Comparison of ENCODE assay signal across 8 cellular contexts in the genomic region with DNA sequence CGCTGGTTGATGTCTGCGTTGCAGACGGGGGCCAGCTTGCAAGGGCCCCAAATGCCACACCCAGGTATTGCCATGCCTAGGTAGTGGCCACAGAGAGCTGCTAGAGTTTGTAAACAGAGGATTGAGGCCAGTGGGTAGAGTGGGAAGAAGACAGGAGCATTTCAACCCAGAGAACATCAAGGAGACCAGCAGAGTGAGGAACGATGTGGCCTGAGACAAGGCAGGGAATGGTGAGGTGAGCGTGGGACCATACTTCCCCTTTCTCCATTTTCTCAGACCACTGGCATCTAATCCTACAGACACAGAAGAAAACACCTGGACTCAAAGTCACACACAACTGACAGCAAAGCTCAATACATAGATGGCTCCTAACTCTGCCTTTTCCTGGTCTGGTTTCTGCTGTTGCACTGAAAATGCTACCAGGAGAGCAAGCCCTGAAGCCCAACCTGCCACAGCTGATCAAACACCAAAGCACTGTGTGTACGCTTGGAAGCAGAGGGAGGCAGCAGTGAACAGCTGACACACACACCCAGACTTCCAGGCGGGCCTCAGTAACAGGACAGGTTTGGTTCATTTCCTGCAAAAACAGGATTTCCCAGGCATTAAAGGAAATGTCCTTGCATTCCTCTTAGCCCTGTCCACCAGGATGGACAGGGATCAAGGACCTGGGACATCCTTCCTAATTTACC. TPM values are rescaled to one million over a fixed set of nuclear protein-coding genes. Genes with fewer than 3 reads are reported as not detected.
DNase-seq lines count a peak whose midpoint lies in the region; ATAC-seq and TF ChIP-seq lines count a peak whose summit lies in the region.

No MANE protein-coding gene starts in this region.

- ATAC-seq in GM23338 (peak; percentile 8; the same call in 2 of the 3 replicates), esophagus mucosa (peak; percentile 57), HG02938 (IDR thresholded peaks at IDR 0.05; ENCODE audit: unreplicated experiment) (no peak), HG03108 (IDR thresholded peaks at IDR 0.05; ENCODE audit: unreplicated experiment) (no peak), GM21526 (IDR thresholded peaks at IDR 0.05; ENCODE audit: low FRiP score, unreplicated experiment) (no peak)

- peaks cover 23% of the 10 kb centered on the region for H3K9me3 Mint-ChIP-seq in GM23338

- H3K27ac Mint-ChIP-seq in GM23338: no peak overlapping the region

- H3K4me3 ChIP-seq in GM23338 (peak overlapping the region; percentile 63; the same call in 1 of the 2 replicates), skeletal muscle cell (ENCODE audit: low read depth, low read length) (no peak overlapping the region)

- peaks cover 39% of the 10 kb centered on the region for H3K36me3 Mint-ChIP-seq in GM23338 (ENCODE audit: low read depth)

- 0 out of 2 replicates have a peak, but pooled peaks cover 6% of the 10 kb centered on the region for H3F3A ChIP-seq in GM23338 (replicated peaks; ENCODE audit: low read depth)

- H3K9me2 ChIP-seq in GM23338 (ENCODE audit: insufficient read depth): no peaks in the 10 kb centered on the region

- H2AFZ ChIP-seq in GM23338: no peak overlapping the region

- no peaks in the 10 kb centered on the region for H3K36me3 ChIP-seq in GM23338 (ENCODE audit: insufficient read depth)

- peaks cover 26% of the 10 kb centered on the region for H3K27me3 Mint-ChIP-seq in GM23338 (ENCODE audit: insufficient read depth, low read depth, poor library complexity)

- H3K4me1 Mint-ChIP-seq in GM23338: peaks cover 38% of the 10 kb centered on the region

- H3K4me2 ChIP-seq in GM23338: peak overlapping the region; percentile 78

- H3K79me2 ChIP-seq in GM23338 (replicated peaks; ENCODE audit: insufficient read depth): peaks cover 51% of the 10 kb centered on the region

- no peak for DNase-seq in GM23338 (ENCODE audit: low spot score)
- DNase-seq in NCI-H345 (lab: John Stamatoyannopoulos, UW): peak; percentile 82
- DNase-seq in skeletal muscle cell (ENCODE audit: low read depth): peak; percentile 19
- DNase-seq in stimulated activated naive CD4-positive, alpha-beta T cell (lab: John Stamatoyannopoulos, UW): no peak

- H3K4me1 ChIP-seq in GM23338 (ENCODE audit: insufficient read depth): peaks cover 34% of the 10 kb centered on the region

- H4K20me1 ChIP-seq in GM23338 (replicated peaks; ENCODE audit: insufficient read depth): no peaks in the 10 kb centered on the region

- peaks cover 26% of the 10 kb centered on the region for H3K27me3 ChIP-seq in GM23338 (ENCODE audit: insufficient read depth)

- peak overlapping the region; percentile 79 for H3K4me3 Mint-ChIP-seq in GM23338

- no peak overlapping the region for H3K27ac ChIP-seq in GM23338 (ENCODE audit: low read depth)

- no peak for TF ChIP-seq CTCF in GM23338 (conservative IDR thresholded peaks at IDR 0.05; ENCODE audit: low read depth in 2 of 2)

TF ChIP-seq in GM23338, 12 proteins besides CTCF, POLR2A, EP300 and RAD21:
- TF ChIP-seq, protein P1, sequence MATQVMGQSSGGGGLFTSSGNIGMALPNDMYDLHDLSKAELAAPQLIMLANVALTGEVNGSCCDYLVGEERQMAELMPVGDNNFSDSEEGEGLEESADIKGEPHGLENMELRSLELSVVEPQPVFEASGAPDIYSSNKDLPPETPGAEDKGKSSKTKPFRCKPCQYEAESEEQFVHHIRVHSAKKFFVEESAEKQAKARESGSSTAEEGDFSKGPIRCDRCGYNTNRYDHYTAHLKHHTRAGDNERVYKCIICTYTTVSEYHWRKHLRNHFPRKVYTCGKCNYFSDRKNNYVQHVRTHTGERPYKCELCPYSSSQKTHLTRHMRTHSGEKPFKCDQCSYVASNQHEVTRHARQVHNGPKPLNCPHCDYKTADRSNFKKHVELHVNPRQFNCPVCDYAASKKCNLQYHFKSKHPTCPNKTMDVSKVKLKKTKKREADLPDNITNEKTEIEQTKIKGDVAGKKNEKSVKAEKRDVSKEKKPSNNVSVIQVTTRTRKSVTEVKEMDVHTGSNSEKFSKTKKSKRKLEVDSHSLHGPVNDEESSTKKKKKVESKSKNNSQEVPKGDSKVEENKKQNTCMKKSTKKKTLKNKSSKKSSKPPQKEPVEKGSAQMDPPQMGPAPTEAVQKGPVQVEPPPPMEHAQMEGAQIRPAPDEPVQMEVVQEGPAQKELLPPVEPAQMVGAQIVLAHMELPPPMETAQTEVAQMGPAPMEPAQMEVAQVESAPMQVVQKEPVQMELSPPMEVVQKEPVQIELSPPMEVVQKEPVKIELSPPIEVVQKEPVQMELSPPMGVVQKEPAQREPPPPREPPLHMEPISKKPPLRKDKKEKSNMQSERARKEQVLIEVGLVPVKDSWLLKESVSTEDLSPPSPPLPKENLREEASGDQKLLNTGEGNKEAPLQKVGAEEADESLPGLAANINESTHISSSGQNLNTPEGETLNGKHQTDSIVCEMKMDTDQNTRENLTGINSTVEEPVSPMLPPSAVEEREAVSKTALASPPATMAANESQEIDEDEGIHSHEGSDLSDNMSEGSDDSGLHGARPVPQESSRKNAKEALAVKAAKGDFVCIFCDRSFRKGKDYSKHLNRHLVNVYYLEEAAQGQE (IDR thresholded peaks at IDR 0.05; ENCODE audit: unreplicated experiment): no peak
- TF ChIP-seq ZNF114 (CRISPR knock-in tag; IDR thresholded peaks at IDR 0.05): no peak
- TF ChIP-seq STAT1 (IDR thresholded peaks at IDR 0.05; ENCODE audit: unreplicated experiment): no peak

RNA-seq across cellular contexts. Expression of gene FAM174B, which starts 1.6 kb away (rescaled TPM):
- 15.0 and 25.1 TPM in 2 replicates for total RNA-seq in GM23338 (2014; rRNA removed; shearing (Covaris generic))
- 21.5 and 21.8 TPM in 2 replicates for polyA plus RNA-seq in GM23338 (2016; fragmentation: Nextera tagmentation; extraction: Ambion mirVana)
- 4.3 TPM for total RNA-seq in esophagus mucosa

Comparison
In these comparisons a context has a peak if more than half of its experiments do, and no peak if none do; other contexts are left out.
1. ATAC-seq: peak in GM23338 (single experiment) and esophagus mucosa (single experiment); none in HG02938 (single experiment), HG03108 (single experiment) and GM21526 (single experiment).
2. DNase-seq: peak in NCI-H345 (single experiment) and skeletal muscle cell (single experiment); none in GM23338 (single experiment) and stimulated activated naive CD4-positive, alpha-beta T cell (0 of 6).